8 cellular contexts compared by ENCODE assay signal in genomic region chr15:40064231-40064894, GRCh38. TPM values are rescaled to one million over a fixed set of nuclear protein-coding genes. Genes with fewer than 3 reads are reported as not detected.
A peak's percentile ranks its signal among the peaks of the same experiment; 100 is the strongest.
DNase-seq lines count a peak whose midpoint lies in the region; ATAC-seq and TF ChIP-seq lines count a peak whose summit lies in the region.

No MANE protein-coding gene starts in this region.

- H3K4me1 ChIP-seq in A673 (ENCODE audit: insufficient read depth, low read length, poor library complexity, severe bottlenecking): peaks cover 10% of the 10 kb centered on the region
- H3K4me1 ChIP-seq in rectal smooth muscle tissue (ENCODE audit: control insufficient read depth, insufficient read depth, low read length): peaks cover 10% of the 10 kb centered on the region

- peaks cover 5% of the 10 kb centered on the region for H3K36me3 Mint-ChIP-seq in activated CD8-positive, alpha-beta T cell treated with anti-CD3 and anti-CD28 coated beads for 36 hours (ENCODE audit: low read depth)

- no peaks in the 10 kb centered on the region for H3K27me3 ChIP-seq in A673 (replicated peaks; ENCODE audit: insufficient read depth, low read depth, low read length, poor library complexity)
- H3K27me3 ChIP-seq in rectal smooth muscle tissue (ENCODE audit: control insufficient read depth, insufficient read depth, low read length): no peaks in the 10 kb centered on the region

- ATAC-seq in HG03139 (IDR thresholded peaks at IDR 0.05; ENCODE audit: unreplicated experiment): peak; percentile 39
- ATAC-seq in activated CD8-positive, alpha-beta T cell treated with anti-CD3 and anti-CD28 coated beads for 36 hours: peak; percentile 67

- intact Hi-C loops in A673 (cut with micrococcal nuclease; ENCODE audit: unreplicated experiment): no loop called here
- intact Hi-C loops in activated CD8-positive, alpha-beta T cell treated with anti-CD3 and anti-CD28 coated beads for 36 hours (cut with micrococcal nuclease): no loop called here

- no peaks in the 10 kb centered on the region for H3K36me3 ChIP-seq in A673 (ENCODE audit: insufficient read depth, low read length, poor library complexity, severe bottlenecking)
- H3K36me3 ChIP-seq in rectal smooth muscle tissue (ENCODE audit: control insufficient read depth, insufficient read depth, low read length): no peaks in the 10 kb centered on the region

- POLR2A ChIA-PET in A673 (lab: Charles Lee; ENCODE audit: low non-redundant PET): no interaction called here
- POLR2A ChIA-PET in activated CD8-positive, alpha-beta T cell treated with anti-CD3 and anti-CD28 coated beads for 36 hours (lab: Charles Lee): interaction anchor here (1.2 to 2.5 kb wide), 2 partner anchors 16 to 19 kb away, joined by 3 to 8 read pairs; no protein-coding TSS in a partner anchor

- in situ Hi-C loops in GM18951 (cut with MboI; ENCODE audit: low sequenced_read_pairs, unreplicated experiment): no loop called here

- peaks cover 24% of the 10 kb centered on the region for H3K4me1 Mint-ChIP-seq in activated CD8-positive, alpha-beta T cell treated with anti-CD3 and anti-CD28 coated beads for 36 hours (ENCODE audit: low read depth)

- no peak for TF ChIP-seq CTCF in A673 (conservative IDR thresholded peaks at IDR 0.05; ENCODE audit: low read depth, low read length)
- no peak for TF ChIP-seq CTCF in activated CD8-positive, alpha-beta T cell treated with anti-CD3 and anti-CD28 coated beads for 36 hours (IDR thresholded peaks at IDR 0.05)

- H3K4me3 ChIP-seq in A673 (ENCODE audit: low read depth, low read length, poor library complexity, severe bottlenecking): no peak overlapping the region
- no peak overlapping the region for H3K4me3 ChIP-seq in rectal smooth muscle tissue (ENCODE audit: low read length)

- H3K4me3 Mint-ChIP-seq in activated CD8-positive, alpha-beta T cell treated with anti-CD3 and anti-CD28 coated beads for 36 hours: no peak overlapping the region

- CTCF ChIA-PET in A673 (lab: Charles Lee): no interaction called here
- CTCF ChIA-PET in activated CD8-positive, alpha-beta T cell treated with anti-CD3 and anti-CD28 coated beads for 36 hours (lab: Charles Lee): no interaction called here

- H3K9me3 Mint-ChIP-seq in activated CD8-positive, alpha-beta T cell treated with anti-CD3 and anti-CD28 coated beads for 36 hours: no peaks in the 10 kb centered on the region

- no peaks in the 10 kb centered on the region for H3K27me3 Mint-ChIP-seq in activated CD8-positive, alpha-beta T cell treated with anti-CD3 and anti-CD28 coated beads for 36 hours

- H3K27ac ChIP-seq in A673 (ENCODE audit: low read depth, low read length, poor library complexity, severe bottlenecking): peak overlapping the region; percentile 12
- H3K27ac ChIP-seq in rectal smooth muscle tissue (ENCODE audit: low read depth, low read length): peak overlapping the region; percentile 29

- peak; percentile 25 for TF ChIP-seq POLR2A in GM18951 (IDR thresholded peaks at IDR 0.05; ENCODE audit: extremely low read depth, insufficient read depth, insufficient read length)

- no peak overlapping the region for H3K9ac ChIP-seq in rectal smooth muscle tissue (ENCODE audit: low read length)

- peak overlapping the region; percentile 31 for H3K27ac Mint-ChIP-seq in activated CD8-positive, alpha-beta T cell treated with anti-CD3 and anti-CD28 coated beads for 36 hours

- H3K9me3 ChIP-seq in A673 (ENCODE audit: low read depth, low read length, poor library complexity, severe bottlenecking): no peaks in the 10 kb centered on the region

- no TSS peak for BruUV-seq in A673 (replicated peaks; lab: Mats Ljungman, UMichigan)

- peak; percentile 69 for DNase-seq in A673 (ENCODE audit: low spot score)
- DNase-seq in activated CD8-positive, alpha-beta T cell treated with anti-CD3 and anti-CD28 coated beads for 36 hours: peak; percentile 21
- no peak for DNase-seq in NCI-H2196 treated with DMSO at 0.1 percent for 48 hours (lab: John Stamatoyannopoulos, UW; ENCODE audit: unreplicated experiment)
- DNase-seq in stimulated activated CD4-positive, alpha-beta T cell treated with anti-CD3 and anti-CD28 coated beads, Interleukin-1b, Interleukin-23, amount 100 ng/mL, for 48 hours: no peak
- no peak for DNase-seq in NCI-H2171 treated with DMSO at 0.1 percent for 48 hours (lab: John Stamatoyannopoulos, UW)

RNA-seq across cellular contexts. Expression of gene SRP14, which starts 25.4 kb away (rescaled TPM):
- total RNA-seq in A673 (2021): 272 and 274 TPM in 2 replicates
- 100 to 1,000 TPM; 147 to 152 TPM for total RNA-seq in activated CD8-positive, alpha-beta T cell treated with anti-CD3 and anti-CD28 coated beads for 36 hours

RNA-seq across cellular contexts. Expression of gene BMF, which starts 44.3 kb away (rescaled TPM):
- total RNA-seq in A673 (2021): 18.5 and 29.9 TPM in 2 replicates
- total RNA-seq in activated CD8-positive, alpha-beta T cell treated with anti-CD3 and anti-CD28 coated beads for 36 hours: 1 to 10 TPM; 4.2 to 4.3 TPM

Comparison
In these comparisons a context has a peak if more than half of its experiments do, and no peak if none do; other contexts are left out.
1. DNase-seq: peak in A673 (single experiment) and activated CD8-positive, alpha-beta T cell treated with anti-CD3 and anti-CD28 coated beads for 36 hours (single experiment); none in NCI-H2196 treated with DMSO at 0.1 percent for 48 hours (single experiment), stimulated activated CD4-positive, alpha-beta T cell treated with anti-CD3 and anti-CD28 coated beads, Interleukin-1b, Interleukin-23, amount 100 ng/mL, for 48 hours (single experiment) and NCI-H2171 treated with DMSO at 0.1 percent for 48 hours (single experiment).